ENCODE assay signal across 25 cellular contexts in genomic region chr10:9228770-9229169, GRCh38.
A peak's percentile ranks its signal among the peaks of the same experiment; 100 is the strongest.
DNase-seq lines count a peak whose midpoint lies in the region; ATAC-seq and TF ChIP-seq lines count a peak whose summit lies in the region.
"Had no signal": no experiment of that assay in that cellular context is flagged by ENCODE, and none has a peak within 500 bp of the region (broad histone marks: within the 10 kb centered on the region; RNA-seq: fewer than 3 reads in every experiment).

No MANE protein-coding gene starts in this region.

- DNase-seq in GM04504 (ENCODE audit: low read depth) (peak; percentile 18), fibroblast of peridontal ligament (ENCODE audit: extremely low read depth) (peak; percentile 31), NK-92 (lab: John Stamatoyannopoulos, UW; ENCODE audit: unreplicated experiment) (no peak), SHP77 (lab: John Stamatoyannopoulos, UW) (no peak), NCI-H2081 treated with DMSO at 0.1 percent for 48 hours (lab: John Stamatoyannopoulos, UW) (no peak)
- no peak for DNase-seq in stimulated activated CD4-positive, alpha-beta T cell treated with anti-CD3 and anti-CD28 coated beads, Interleukin-1b, Interleukin-23, amount 100 ng/mL, for 48 hours
- DNase-seq: activated B cell treated with CpG ODN at 0.5 μM for 24 hours; activated naive CD8-positive, alpha-beta T cell treated with anti-CD3 and anti-CD28 coated beads, Interleukin-2, amount 10 ng/mL, durations not matched to agents 7 days and 5 days; dermis blood vessel endothelial cell; DMS 273 treated with DMSO at 0.1 percent for 48 hours; GF-D8; left cardiac atrium; MV-4-11; naive thymus-derived CD8-positive, alpha-beta T cell; NCI-H1694; NCI-H2227 treated with DMSO at 0.1 percent for 48 hours; testis had no signal

- ATAC-seq in SK-N-SH treated with all-trans-retinoic acid at 6 μM for 48 hours = peak; percentile 35; the same call in 1 of the 3 replicates
- ATAC-seq: GM23338; left cardiac atrium; naive thymus-derived CD8-positive, alpha-beta T cell; Panc1; sciatic nerve; stimulated activated effector memory CD8-positive, alpha-beta T cell treated with anti-CD3 and anti-CD28 coated beads, Interleukin-12 subunit alpha, Interleukin-12 subunit beta, amount 100 ng/mL, for 72 hours had no signal

- H3K36me3 ChIP-seq in ACC112 (ENCODE audit: insufficient read depth, low read length) = no peaks in the 10 kb centered on the region
- H3K36me3 ChIP-seq: cardiac muscle cell had no signal

- H3K79me2 ChIP-seq in ACC112 (ENCODE audit: control insufficient read depth, insufficient read depth, low read length, unreplicated experiment) = no peaks in the 10 kb centered on the region

- H3K27ac ChIP-seq in ACC112 (ENCODE audit: low read depth, low read length) = peak overlapping the region; percentile 41; the same call in 1 of the 2 replicates
- H3K27ac ChIP-seq: cardiac muscle cell, SK-N-MC, testis had no signal

- peak overlapping the region; percentile 21; the same call in 1 of the 2 replicates for H3K4me3 ChIP-seq in ACC112 (ENCODE audit: low read depth, low read length)
- H3K4me3 ChIP-seq: cardiac muscle cell, GM23338, SK-N-MC, testis had no signal

- H3K4me1 ChIP-seq in ACC112 (ENCODE audit: control insufficient read depth, insufficient read depth, low read length, unreplicated experiment) = peaks cover 16% of the 10 kb centered on the region
- H3K4me1 ChIP-seq: testis had no signal

- peak overlapping the region; percentile 34 for H2AFZ ChIP-seq in ACC112 (ENCODE audit: low read length, unreplicated experiment)

- no peaks in the 10 kb centered on the region for H3K27me3 ChIP-seq in ACC112 (ENCODE audit: insufficient read depth, low read length)
- H3K27me3 ChIP-seq: cardiac muscle cell, testis had no signal

TF ChIP-seq in SK-N-SH treated with all-trans-retinoic acid at 6 μM for 48 hours, 23 proteins besides CTCF, POLR2A, EP300 and RAD21:
- no peak for TF ChIP-seq SNAI2 (CRISPR knock-in tag; IDR thresholded peaks at IDR 0.05)
- TF ChIP-seq ISL1 (CRISPR knock-in tag; IDR thresholded peaks at IDR 0.05) = peak; percentile 57

Comparison
In these comparisons a context has a peak if more than half of its experiments do, and no peak if none do; other contexts are left out.
1. DNase-seq: peak in GM04504 (single experiment) and fibroblast of peridontal ligament (single experiment); none in NK-92 (single experiment), stimulated activated CD4-positive, alpha-beta T cell treated with anti-CD3 and anti-CD28 coated beads, Interleukin-1b, Interleukin-23, amount 100 ng/mL, for 48 hours (single experiment), SHP77 (0 of 2) and NCI-H2081 treated with DMSO at 0.1 percent for 48 hours (single experiment).